Comparison of ENCODE assay signal across 3 cellular contexts in genomic region chr22:44601189-44601588, GRCh38.
A peak's percentile ranks its signal among the peaks of the same experiment; 100 is the strongest.
TF ChIP-seq lines count a peak whose summit lies in the region.

No MANE protein-coding gene starts in this region.

TF ChIP-seq in HepG2, 621 proteins besides CTCF, POLR2A, EP300 and RAD21:
- TF ChIP-seq ZSCAN21 (CRISPR knock-in tag; IDR thresholded peaks at IDR 0.05; ENCODE audit: borderline replicate concordance) = no peak
- TF ChIP-seq ZNF121 (CRISPR knock-in tag; IDR thresholded peaks at IDR 0.05) = peak; percentile 61
- no peak for TF ChIP-seq FOXK2 (IDR thresholded peaks at IDR 0.05)

TF ChIP-seq in HEK293, 187 proteins besides CTCF, POLR2A, EP300 and RAD21:
- TF ChIP-seq ZNF121 (tag by site-specific recombination; IDR thresholded peaks at IDR 0.05) (peak; percentile 90; the same call in 1 of the 2 replicates), MZF1 (tag by site-specific recombination; IDR thresholded peaks at IDR 0.05; ENCODE audit: borderline replicate concordance) (no peak), ZBTB10 (tag by site-specific recombination; IDR thresholded peaks at IDR 0.05) (no peak), ZNF426 (tag by site-specific recombination; IDR thresholded peaks at IDR 0.05) (no peak), ZNF449 (tag by site-specific recombination; IDR thresholded peaks at IDR 0.05) (no peak), ZNF580 (tag by site-specific recombination; IDR thresholded peaks at IDR 0.05) (no peak), ZNF747 (tag by site-specific recombination; IDR thresholded peaks at IDR 0.05) (no peak), ZNF10 (tag by site-specific recombination; IDR thresholded peaks at IDR 0.05) (no peak)
TF ChIP-seq in HEK293: peak in this region for 1.

TF ChIP-seq in WTC11, 78 proteins besides CTCF, POLR2A, EP300 and RAD21:
- TF ChIP-seq ZNF121 (CRISPR knock-in tag; IDR thresholded peaks at IDR 0.05) (peak; percentile 94), EMX1 (CRISPR knock-in tag; IDR thresholded peaks at IDR 0.05) (no peak), HMGXB4 (CRISPR knock-in tag; IDR thresholded peaks at IDR 0.05) (no peak), FOXP1 (CRISPR knock-in tag; IDR thresholded peaks at IDR 0.05; ENCODE audit: borderline replicate concordance) (no peak)
